18 cellular contexts compared by ENCODE assay signal in genomic region chr17:66398617-66399016, GRCh38.
DNase-seq lines count a peak whose midpoint lies in the region; ATAC-seq, FAIRE-seq and TF ChIP-seq lines count a peak whose summit lies in the region.
"Had no signal": no experiment of that assay in that cellular context is flagged by ENCODE, and none has a peak within 500 bp of the region (broad histone marks: within the 10 kb centered on the region; RNA-seq: fewer than 3 reads in every experiment).

No MANE protein-coding gene starts in this region.

- no TSS peak for BruUV-seq in Calu3 (replicated peaks; lab: Mats Ljungman, UMichigan)

- CTCF ChIA-PET in activated CD8-positive, alpha-beta memory T cell treated with anti-CD3 and anti-CD28 coated beads, Interleukin-2, amount 10 ng/mL, durations not matched to agents 7 days and 5 days (lab: Charles Lee) = interaction anchor here (1.0 kb wide), 1 partner anchor 8 kb away, joined by 4 read pairs; no protein-coding TSS in a partner anchor
- CTCF ChIA-PET in Calu3 (lab: Charles Lee) = no interaction called here
- CTCF ChIA-PET in activated CD4-positive, alpha-beta memory T cell treated with anti-CD3 and anti-CD28 coated beads for 36 hours (lab: Charles Lee) = no interaction called here

- ATAC-seq in activated CD8-positive, alpha-beta memory T cell treated with anti-CD3 and anti-CD28 coated beads, Interleukin-2, amount 10 ng/mL, durations not matched to agents 7 days and 5 days = no peak
- ATAC-seq in left lobe of liver (peak; percentile 65), GM21723 (IDR thresholded peaks at IDR 0.05; ENCODE audit: unreplicated experiment) (no peak)

- H3K36me3 Mint-ChIP-seq in activated CD8-positive, alpha-beta memory T cell treated with anti-CD3 and anti-CD28 coated beads, Interleukin-2, amount 10 ng/mL, durations not matched to agents 7 days and 5 days = peaks cover 33% of the 10 kb centered on the region
- peaks cover 15% of the 10 kb centered on the region for H3K36me3 Mint-ChIP-seq in Calu3 (ENCODE audit: insufficient read depth, unreplicated experiment)
- H3K36me3 Mint-ChIP-seq in activated CD4-positive, alpha-beta memory T cell treated with anti-CD3 and anti-CD28 coated beads for 36 hours = peaks cover 10% of the 10 kb centered on the region
- H3K36me3 Mint-ChIP-seq: naive B cell had no signal

- H3K27me3 Mint-ChIP-seq in activated CD8-positive, alpha-beta memory T cell treated with anti-CD3 and anti-CD28 coated beads, Interleukin-2, amount 10 ng/mL, durations not matched to agents 7 days and 5 days = no peaks in the 10 kb centered on the region
- no peaks in the 10 kb centered on the region for H3K27me3 Mint-ChIP-seq in Calu3 (ENCODE audit: unreplicated experiment)
- H3K27me3 Mint-ChIP-seq in activated CD4-positive, alpha-beta memory T cell treated with anti-CD3 and anti-CD28 coated beads for 36 hours = no peaks in the 10 kb centered on the region

- H3K27ac Mint-ChIP-seq in activated CD8-positive, alpha-beta memory T cell treated with anti-CD3 and anti-CD28 coated beads, Interleukin-2, amount 10 ng/mL, durations not matched to agents 7 days and 5 days = peak overlapping the region; percentile 95
- H3K27ac Mint-ChIP-seq in Calu3 (ENCODE audit: unreplicated experiment) = peak overlapping the region; percentile 13
- peak overlapping the region; percentile 82 for H3K27ac Mint-ChIP-seq in activated CD4-positive, alpha-beta memory T cell treated with anti-CD3 and anti-CD28 coated beads for 36 hours
- H3K27ac Mint-ChIP-seq: memory B cell, naive B cell had no signal

- DNase-seq in activated CD8-positive, alpha-beta memory T cell treated with anti-CD3 and anti-CD28 coated beads, Interleukin-2, amount 10 ng/mL, durations not matched to agents 7 days and 5 days = no peak
- no peak for DNase-seq in activated CD8-positive, alpha-beta memory T cell treated with anti-CD3 and anti-CD28 coated beads, Interleukin-2, amount 50 U/mL, for 48 hours
- DNase-seq in Calu3 (no peak), left lobe of liver (ENCODE audit: low spot score) (no peak), GM19239 (ENCODE audit: insufficient read length, low spot score) (no peak), NCI-H2196 treated with DMSO at 0.1 percent for 48 hours (lab: John Stamatoyannopoulos, UW; ENCODE audit: unreplicated experiment) (no peak)
- no peak for DNase-seq in activated CD4-positive, alpha-beta memory T cell treated with anti-CD3 and anti-CD28 coated beads for 36 hours
- DNase-seq: activated CD4-positive, alpha-beta T cell treated with anti-CD3 and anti-CD28 coated beads for 48 hours; activated effector memory CD4-positive, alpha-beta T cell treated with Interleukin-2 at 50 U/mL for 16 hours; IMR-90; kidney; naive B cell; NCI-H82; uterus had no signal

- peak overlapping the region; percentile 42 for H3K4me3 Mint-ChIP-seq in activated CD8-positive, alpha-beta memory T cell treated with anti-CD3 and anti-CD28 coated beads, Interleukin-2, amount 10 ng/mL, durations not matched to agents 7 days and 5 days
- H3K4me3 Mint-ChIP-seq in Calu3 (ENCODE audit: low read depth, unreplicated experiment) = no peak overlapping the region
- peak overlapping the region; percentile 3 for H3K4me3 Mint-ChIP-seq in activated CD4-positive, alpha-beta memory T cell treated with anti-CD3 and anti-CD28 coated beads for 36 hours
- H3K4me3 Mint-ChIP-seq: memory B cell, naive B cell had no signal

- no peak for FAIRE-seq in GM19239 (lab: Jason Lieb, UNC)
- FAIRE-seq: H54, kidney, TTC549 had no signal

- intact Hi-C loops in Calu3 (cut with micrococcal nuclease; ENCODE audit: unreplicated experiment) = no loop called here
- intact Hi-C loops in activated CD4-positive, alpha-beta memory T cell treated with anti-CD3 and anti-CD28 coated beads for 36 hours (cut with micrococcal nuclease) = loop anchor here (1.0 to 2.0 kb wide), 6 partner anchors 18 to 92 kb away; no protein-coding TSS in a partner anchor

- H3K9me3 Mint-ChIP-seq in activated CD8-positive, alpha-beta memory T cell treated with anti-CD3 and anti-CD28 coated beads, Interleukin-2, amount 10 ng/mL, durations not matched to agents 7 days and 5 days (ENCODE audit: low read depth) = peaks cover 5% of the 10 kb centered on the region
- H3K9me3 Mint-ChIP-seq in Calu3 (ENCODE audit: low read depth, unreplicated experiment) = peaks cover 4% of the 10 kb centered on the region
- H3K9me3 Mint-ChIP-seq in activated CD4-positive, alpha-beta memory T cell treated with anti-CD3 and anti-CD28 coated beads for 36 hours = peaks cover 4% of the 10 kb centered on the region
- H3K9me3 Mint-ChIP-seq: naive B cell had no signal

- peaks cover 63% of the 10 kb centered on the region for H3K4me1 Mint-ChIP-seq in activated CD8-positive, alpha-beta memory T cell treated with anti-CD3 and anti-CD28 coated beads, Interleukin-2, amount 10 ng/mL, durations not matched to agents 7 days and 5 days
- H3K4me1 Mint-ChIP-seq in Calu3 (ENCODE audit: low read depth, unreplicated experiment) = peaks cover 44% of the 10 kb centered on the region
- peaks cover 80% of the 10 kb centered on the region for H3K4me1 Mint-ChIP-seq in activated CD4-positive, alpha-beta memory T cell treated with anti-CD3 and anti-CD28 coated beads for 36 hours (ENCODE audit: low read depth)
- H3K4me1 Mint-ChIP-seq: memory B cell, naive B cell had no signal

- POLR2A ChIA-PET in activated CD4-positive, alpha-beta memory T cell treated with anti-CD3 and anti-CD28 coated beads for 36 hours (lab: Charles Lee) = no interaction called here

- TF ChIP-seq CTCF in Calu3 (IDR thresholded peaks at IDR 0.05; ENCODE audit: unreplicated experiment) = no peak

Comparison
In these comparisons a context has a peak if more than half of its experiments do, and no peak if none do; other contexts are left out.
1. H3K27ac Mint-ChIP-seq: peak in every context shown above with its lines; median percentile 95 in activated CD8-positive, alpha-beta memory T cell treated with anti-CD3 and anti-CD28 coated beads, Interleukin-2, amount 10 ng/mL, durations not matched to agents 7 days and 5 days; 82 in activated CD4-positive, alpha-beta memory T cell treated with anti-CD3 and anti-CD28 coated beads for 36 hours; 13 in Calu3.